In genomic region chr3:46918634-46919033, GRCh38 we compare ENCODE assay signal across 19 cellular contexts. TPM values are rescaled to one million over a fixed set of nuclear protein-coding genes. Genes with fewer than 3 reads are reported as not detected.
A peak's percentile ranks its signal among the peaks of the same experiment; 100 is the strongest.
DNase-seq lines count a peak whose midpoint lies in the region; ATAC-seq, FAIRE-seq and TF ChIP-seq lines count a peak whose summit lies in the region.
"Had no signal": no experiment of that assay in that cellular context is flagged by ENCODE, and none has a peak within 500 bp of the region (broad histone marks: within the 10 kb centered on the region; RNA-seq: fewer than 3 reads in every experiment).

No MANE protein-coding gene starts in this region.

- H3K27ac Mint-ChIP-seq in natural killer cell, result peak overlapping the region in 1 of 2 donors; percentile 26
- H3K27ac Mint-ChIP-seq in natural killer cell treated with Interleukin-12 subunit alpha and Interleukin-12 subunit beta and Interleukin-15 and Interleukin-18, amount 100 ng/mL, for 72 hours, result peak overlapping the region in 1 of 2 donors; percentile 36
- H3K27ac Mint-ChIP-seq in T-helper 17 cell, result peak overlapping the region; percentile 19
- H3K27ac Mint-ChIP-seq in endothelial cell (ENCODE audit: unreplicated experiment), result no peak overlapping the region

- no peaks in the 10 kb centered on the region for H3K27me3 ChIP-seq in spleen (replicated peaks in 1 of 7)
- H3K27me3 ChIP-seq: BLaER1 treated with 17β-estradiol and CSF1 and Interleukin-3, amounts not matched to agents 10 nM and 100 nM had no signal

- H3K4me1 Mint-ChIP-seq in natural killer cell (peaks cover 39 to 49% of the 10 kb centered on the region in 2 donors), T-helper 17 cell (peaks cover 17% of the 10 kb centered on the region), endothelial cell (ENCODE audit: unreplicated experiment) (no peaks in the 10 kb centered on the region)
- peaks cover 40 to 61% of the 10 kb centered on the region in 2 donors for H3K4me1 Mint-ChIP-seq in natural killer cell treated with Interleukin-12 subunit alpha and Interleukin-12 subunit beta and Interleukin-15 and Interleukin-18, amount 100 ng/mL, for 72 hours (ENCODE audit: low read depth in 2 of 2)

- no peak for TF ChIP-seq POLR2A in spleen (IDR thresholded peaks at IDR 0.05)

- H3K9me3 Mint-ChIP-seq in natural killer cell (no peaks in the 10 kb centered on the region), endothelial cell (ENCODE audit: unreplicated experiment) (no peaks in the 10 kb centered on the region)
- H3K9me3 Mint-ChIP-seq in natural killer cell treated with Interleukin-12 subunit alpha and Interleukin-12 subunit beta and Interleukin-15 and Interleukin-18, amount 100 ng/mL, for 72 hours, result no peaks in the 10 kb centered on the region
- H3K9me3 Mint-ChIP-seq: CD4-positive, alpha-beta memory T cell had no signal

- 94 to 99% (median 96%) methylated on average over 4 of the region's 4 CpGs for WGBS in spleen, 5 donors

- H3K4me1 ChIP-seq in spleen, result peaks cover 0 to 14% (median 7%) of the 10 kb centered on the region in 6 donors

- TF ChIP-seq CTCF in natural killer cell (IDR thresholded peaks at IDR 0.05) (no peak), endothelial cell (IDR thresholded peaks at IDR 0.05; ENCODE audit: unreplicated experiment) (no peak), spleen (IDR thresholded peaks at IDR 0.05 in 8 of 11, conservative IDR thresholded peaks at IDR 0.05 in 3 of 11) (no peak)

- FAIRE-seq in frontal cortex (lab: Jason Lieb, UNC), result no peak
- FAIRE-seq: G401.6, GM18507, HepG2, HTR-8/SVneo had no signal

- no peaks in the 10 kb centered on the region for H3K27me3 Mint-ChIP-seq in natural killer cell (ENCODE audit: low read depth in 2 of 2)
- H3K27me3 Mint-ChIP-seq in natural killer cell treated with Interleukin-12 subunit alpha and Interleukin-12 subunit beta and Interleukin-15 and Interleukin-18, amount 100 ng/mL, for 72 hours, result no peaks in the 10 kb centered on the region
- H3K27me3 Mint-ChIP-seq in T-helper 17 cell, result no peaks in the 10 kb centered on the region
- H3K27me3 Mint-ChIP-seq in endothelial cell (ENCODE audit: unreplicated experiment), result peaks cover 7% of the 10 kb centered on the region
- H3K27me3 Mint-ChIP-seq: CD4-positive, alpha-beta memory T cell had no signal

- intact Hi-C loops in natural killer cell (cut with micrococcal nuclease), result no loop called here
- intact Hi-C loops in spleen (cut with DNase I; ENCODE audit: low total_unique reads), result no loop called here

- H3K4me3 Mint-ChIP-seq in natural killer cell (peak overlapping the region; percentile 25), T-helper 17 cell (no peak overlapping the region), endothelial cell (ENCODE audit: unreplicated experiment) (peak overlapping the region; percentile 6)
- H3K4me3 Mint-ChIP-seq in natural killer cell treated with Interleukin-12 subunit alpha and Interleukin-12 subunit beta and Interleukin-15 and Interleukin-18, amount 100 ng/mL, for 72 hours, result no peak overlapping the region
- H3K4me3 Mint-ChIP-seq: CD4-positive, alpha-beta memory T cell had no signal

- no peak for ATAC-seq in natural killer cell
- no peak for ATAC-seq in natural killer cell treated with Interleukin-12 subunit alpha and Interleukin-12 subunit beta and Interleukin-15 and Interleukin-18, amount 100 ng/mL, for 72 hours
- no peak for ATAC-seq in T-helper 17 cell
- ATAC-seq: HepG2 had no signal

- H3K9me3 ChIP-seq in T-helper 17 cell (ENCODE audit: control insufficient read depth, low read length, poor library complexity, severe bottlenecking), result no peaks in the 10 kb centered on the region
- H3K9me3 ChIP-seq in spleen, result peaks cover 0 to 8% (median 0%) of the 10 kb centered on the region in 8 donors

- H3K36me3 ChIP-seq in spleen, result peaks cover 2 to 87% (median 68%) of the 10 kb centered on the region in 6 donors

- H3K36me3 Mint-ChIP-seq in natural killer cell (peaks cover 25% of the 10 kb centered on the region), T-helper 17 cell (ENCODE audit: low read depth) (peaks cover 10% of the 10 kb centered on the region), endothelial cell (ENCODE audit: low read depth, unreplicated experiment) (peaks cover 42% of the 10 kb centered on the region)
- H3K36me3 Mint-ChIP-seq in natural killer cell treated with Interleukin-12 subunit alpha and Interleukin-12 subunit beta and Interleukin-15 and Interleukin-18, amount 100 ng/mL, for 72 hours, result peaks cover 28% of the 10 kb centered on the region

- no peak for DNase-seq in natural killer cell
- no peak for DNase-seq in natural killer cell treated with Interleukin-12 subunit alpha and Interleukin-12 subunit beta and Interleukin-15 and Interleukin-18, amount 100 ng/mL, for 72 hours (ENCODE audit: low spot score)
- no peak for DNase-seq in T-helper 17 cell
- DNase-seq in endothelial cell (ENCODE audit: low spot score), result no peak
- peak; percentile 34 for DNase-seq in spleen
- no peak for DNase-seq in frontal cortex (ENCODE audit: low spot score in 2 of 2)
- DNase-seq in iPS-NIHi11 (ENCODE audit: low spot score), result no peak
- DNase-seq in HK-2 (ENCODE audit: unreplicated experiment), result no peak
- DNase-seq: ACHN; CD4-positive, alpha-beta memory T cell; DMS79 treated with DMSO at 0.1 percent for 48 hours; EL; GM23248; H7 had no signal

- no peak overlapping the region for H3K4me3 ChIP-seq in spleen
- H3K4me3 ChIP-seq: BLaER1 treated with 17β-estradiol and CSF1 and Interleukin-3, amounts not matched to agents 10 nM and 100 nM; GM23248 had no signal

- H3K27ac ChIP-seq in spleen, result no peak overlapping the region
- H3K27ac ChIP-seq: BLaER1 treated with 17β-estradiol and CSF1 and Interleukin-3, amounts not matched to agents 10 nM and 100 nM; GM23248 had no signal

RNA-seq across cellular contexts. Expression of gene PTH1R, which starts 41.1 kb away (rescaled TPM):
- total RNA-seq in natural killer cell (not detected), T-helper 17 cell (not detected), endothelial cell (ENCODE audit: unreplicated experiment) (6.2 TPM), spleen (10 to 100 TPM in 6 of 7 donors, 1 to 10 TPM in 1; 5.1 to 38.7 (median 21.9) TPM), frontal cortex (2.0 TPM)
- total RNA-seq in natural killer cell treated with Interleukin-12 subunit alpha and Interleukin-12 subunit beta and Interleukin-15 and Interleukin-18, amount 100 ng/mL, for 72 hours, result not detected
- polyA plus RNA-seq in spleen, result 100 to 1,000 TPM in 1 of 3 donors, 10 to 100 TPM in 2; 61.8 to 190 (median 67.1) TPM
- total RNA-seq: CD4-positive, alpha-beta memory T cell; HepG2 had no signal
- polyA plus RNA-seq: CD4-positive, alpha-beta memory T cell; HepG2 had no signal

RNA-seq across cellular contexts. Expression of gene MYL3, which starts 55.4 kb away (rescaled TPM):
- total RNA-seq in natural killer cell (not detected), T-helper 17 cell (not detected), endothelial cell (ENCODE audit: unreplicated experiment) (not detected), spleen (10 to 100 TPM in 2 of 7 donors, 1 to 10 TPM in 5; 1.9 to 16.2 (median 7.3) TPM), frontal cortex (not detected)
- not detected for total RNA-seq in natural killer cell treated with Interleukin-12 subunit alpha and Interleukin-12 subunit beta and Interleukin-15 and Interleukin-18, amount 100 ng/mL, for 72 hours
- 1 to 10 TPM; 2.6 to 6.7 (median 5.3) TPM for polyA plus RNA-seq in spleen
- total RNA-seq: CD4-positive, alpha-beta memory T cell; GM23248; HepG2 had no signal
- polyA plus RNA-seq: CD4-positive, alpha-beta memory T cell; GM23248; HepG2 had no signal

RNA-seq across cellular contexts. Expression of gene CCDC12, which starts 57.9 kb away (rescaled TPM):
- total RNA-seq in natural killer cell, result 100 to 1,000 TPM; 104 to 114 (median 111) TPM
- 10 to 100 TPM; 58.0 to 89.8 TPM for total RNA-seq in natural killer cell treated with Interleukin-12 subunit alpha and Interleukin-12 subunit beta and Interleukin-15 and Interleukin-18, amount 100 ng/mL, for 72 hours
- total RNA-seq in T-helper 17 cell, result 10 to 100 TPM; 67.6 to 75.8 TPM
- total RNA-seq in endothelial cell (ENCODE audit: unreplicated experiment), result 36.3 TPM
- 10 to 100 TPM; 36.5 to 71.4 (median 54.7) TPM for total RNA-seq in spleen
- 100 to 1,000 TPM in 2 of 3 donors, 10 to 100 TPM in 1; 93.5 to 124 (median 105) TPM for polyA plus RNA-seq in spleen
- 25.3 TPM for total RNA-seq in frontal cortex

Comparison
In these comparisons a context has a peak if more than half of its experiments do, and no peak if none do; other contexts are left out.
1. H3K4me3 Mint-ChIP-seq: peak in natural killer cell (single experiment) and endothelial cell (single experiment); none in natural killer cell treated with Interleukin-12 subunit alpha and Interleukin-12 subunit beta and Interleukin-15 and Interleukin-18, amount 100 ng/mL, for 72 hours (single experiment) and T-helper 17 cell (single experiment).